ENCODE assay signal across 1 cellular context in the genomic region with DNA sequence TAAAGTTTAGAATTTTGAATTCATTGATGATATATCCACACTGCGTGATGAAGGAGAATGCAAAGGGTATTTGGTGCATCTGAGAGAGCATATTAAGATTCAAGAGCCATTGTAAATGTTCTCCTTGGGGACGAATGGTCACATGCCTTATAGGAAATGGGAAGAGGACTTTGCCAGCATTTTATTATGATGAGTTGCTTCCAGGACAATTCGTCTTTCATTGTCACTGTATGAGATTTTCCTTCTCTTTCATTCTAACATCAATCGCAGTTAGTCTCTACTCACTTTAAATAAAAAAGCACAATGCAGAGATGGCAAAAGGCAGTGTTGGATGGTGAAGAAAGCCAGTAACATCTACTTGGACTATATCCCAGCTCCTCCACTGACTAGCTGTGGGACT.
TF ChIP-seq lines count a peak whose summit lies in the region.

No MANE protein-coding gene starts in this region.

TF ChIP-seq in GM12878, 131 proteins besides CTCF, POLR2A, EP300 and RAD21 (continued from another document):
- TF ChIP-seq ATF7 (IDR thresholded peaks at IDR 0.05; ENCODE audit: low read depth) (no peak), TCF7 (IDR thresholded peaks at IDR 0.05; ENCODE audit: borderline replicate concordance) (no peak), JUNB (IDR thresholded peaks at IDR 0.05) (no peak), SREBF2 (IDR thresholded peaks at IDR 0.05; ENCODE audit: low read length) (no peak), MXI1 (IDR thresholded peaks at IDR 0.05; ENCODE audit: low read depth, low read length) (no peak)
- TF ChIP-seq, protein P1, sequence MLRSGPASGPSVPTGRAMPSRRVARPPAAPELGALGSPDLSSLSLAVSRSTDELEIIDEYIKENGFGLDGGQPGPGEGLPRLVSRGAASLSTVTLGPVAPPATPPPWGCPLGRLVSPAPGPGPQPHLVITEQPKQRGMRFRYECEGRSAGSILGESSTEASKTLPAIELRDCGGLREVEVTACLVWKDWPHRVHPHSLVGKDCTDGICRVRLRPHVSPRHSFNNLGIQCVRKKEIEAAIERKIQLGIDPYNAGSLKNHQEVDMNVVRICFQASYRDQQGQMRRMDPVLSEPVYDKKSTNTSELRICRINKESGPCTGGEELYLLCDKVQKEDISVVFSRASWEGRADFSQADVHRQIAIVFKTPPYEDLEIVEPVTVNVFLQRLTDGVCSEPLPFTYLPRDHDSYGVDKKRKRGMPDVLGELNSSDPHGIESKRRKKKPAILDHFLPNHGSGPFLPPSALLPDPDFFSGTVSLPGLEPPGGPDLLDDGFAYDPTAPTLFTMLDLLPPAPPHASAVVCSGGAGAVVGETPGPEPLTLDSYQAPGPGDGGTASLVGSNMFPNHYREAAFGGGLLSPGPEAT (IDR thresholded peaks at IDR 0.05; ENCODE audit: low read depth), result no peak
TF ChIP-seq in GM12878: peak in this region for 0.
